ENCODE assay signal across 1 cellular context in the genomic region with DNA sequence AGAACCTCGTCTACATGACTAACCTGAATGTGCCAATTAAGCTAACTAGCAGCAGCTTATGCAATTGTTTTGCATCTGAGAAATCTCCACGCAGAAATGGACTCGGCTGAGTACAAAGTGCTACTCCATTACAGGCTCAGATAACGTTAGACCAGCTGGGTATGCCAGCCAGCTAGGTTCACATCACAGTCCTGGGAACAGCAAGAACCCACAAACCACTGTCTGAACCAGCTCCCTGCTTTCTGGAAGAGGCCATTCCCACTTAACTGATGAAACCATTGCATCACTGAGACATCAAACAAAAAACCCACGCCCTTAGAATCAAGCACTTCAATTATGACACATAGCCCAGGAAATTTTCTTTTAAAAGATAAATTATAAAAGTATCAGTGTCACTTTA.
TF ChIP-seq lines count a peak whose summit lies in the region.

No MANE protein-coding gene starts in this region.

TF ChIP-seq in H1, 55 proteins besides CTCF, POLR2A, EP300 and RAD21:
- TF ChIP-seq CEBPB (IDR thresholded peaks at IDR 0.05; ENCODE audit: low read depth, low read length) (no peak), POU5F1 (IDR thresholded peaks at IDR 0.05; ENCODE audit: low read depth, low read length) (no peak), BACH1 (IDR thresholded peaks at IDR 0.05; ENCODE audit: low read length) (no peak), HDAC2 (IDR thresholded peaks at IDR 0.05; ENCODE audit: borderline replicate concordance in 1 of 2, low read depth in 2 of 2, low read length in 2 of 2) (no peak), SRF (IDR thresholded peaks at IDR 0.05; ENCODE audit: low read depth, low read length) (no peak), SIRT6 (IDR thresholded peaks at IDR 0.05; ENCODE audit: low read length) (no peak), YY1 (IDR thresholded peaks at IDR 0.05; ENCODE audit: low read depth, low read length) (no peak), BRCA1 (IDR thresholded peaks at IDR 0.05; ENCODE audit: low read depth, low read length) (no peak), EGR1 (IDR thresholded peaks at IDR 0.05; ENCODE audit: borderline replicate concordance, low read depth, low read length) (no peak), JUN (IDR thresholded peaks at IDR 0.05; ENCODE audit: low read depth, low read length) (no peak), FOSL1 (IDR thresholded peaks at IDR 0.05; ENCODE audit: insufficient read depth, low read depth, low read length) (no peak)
- TF ChIP-seq, protein P1, sequence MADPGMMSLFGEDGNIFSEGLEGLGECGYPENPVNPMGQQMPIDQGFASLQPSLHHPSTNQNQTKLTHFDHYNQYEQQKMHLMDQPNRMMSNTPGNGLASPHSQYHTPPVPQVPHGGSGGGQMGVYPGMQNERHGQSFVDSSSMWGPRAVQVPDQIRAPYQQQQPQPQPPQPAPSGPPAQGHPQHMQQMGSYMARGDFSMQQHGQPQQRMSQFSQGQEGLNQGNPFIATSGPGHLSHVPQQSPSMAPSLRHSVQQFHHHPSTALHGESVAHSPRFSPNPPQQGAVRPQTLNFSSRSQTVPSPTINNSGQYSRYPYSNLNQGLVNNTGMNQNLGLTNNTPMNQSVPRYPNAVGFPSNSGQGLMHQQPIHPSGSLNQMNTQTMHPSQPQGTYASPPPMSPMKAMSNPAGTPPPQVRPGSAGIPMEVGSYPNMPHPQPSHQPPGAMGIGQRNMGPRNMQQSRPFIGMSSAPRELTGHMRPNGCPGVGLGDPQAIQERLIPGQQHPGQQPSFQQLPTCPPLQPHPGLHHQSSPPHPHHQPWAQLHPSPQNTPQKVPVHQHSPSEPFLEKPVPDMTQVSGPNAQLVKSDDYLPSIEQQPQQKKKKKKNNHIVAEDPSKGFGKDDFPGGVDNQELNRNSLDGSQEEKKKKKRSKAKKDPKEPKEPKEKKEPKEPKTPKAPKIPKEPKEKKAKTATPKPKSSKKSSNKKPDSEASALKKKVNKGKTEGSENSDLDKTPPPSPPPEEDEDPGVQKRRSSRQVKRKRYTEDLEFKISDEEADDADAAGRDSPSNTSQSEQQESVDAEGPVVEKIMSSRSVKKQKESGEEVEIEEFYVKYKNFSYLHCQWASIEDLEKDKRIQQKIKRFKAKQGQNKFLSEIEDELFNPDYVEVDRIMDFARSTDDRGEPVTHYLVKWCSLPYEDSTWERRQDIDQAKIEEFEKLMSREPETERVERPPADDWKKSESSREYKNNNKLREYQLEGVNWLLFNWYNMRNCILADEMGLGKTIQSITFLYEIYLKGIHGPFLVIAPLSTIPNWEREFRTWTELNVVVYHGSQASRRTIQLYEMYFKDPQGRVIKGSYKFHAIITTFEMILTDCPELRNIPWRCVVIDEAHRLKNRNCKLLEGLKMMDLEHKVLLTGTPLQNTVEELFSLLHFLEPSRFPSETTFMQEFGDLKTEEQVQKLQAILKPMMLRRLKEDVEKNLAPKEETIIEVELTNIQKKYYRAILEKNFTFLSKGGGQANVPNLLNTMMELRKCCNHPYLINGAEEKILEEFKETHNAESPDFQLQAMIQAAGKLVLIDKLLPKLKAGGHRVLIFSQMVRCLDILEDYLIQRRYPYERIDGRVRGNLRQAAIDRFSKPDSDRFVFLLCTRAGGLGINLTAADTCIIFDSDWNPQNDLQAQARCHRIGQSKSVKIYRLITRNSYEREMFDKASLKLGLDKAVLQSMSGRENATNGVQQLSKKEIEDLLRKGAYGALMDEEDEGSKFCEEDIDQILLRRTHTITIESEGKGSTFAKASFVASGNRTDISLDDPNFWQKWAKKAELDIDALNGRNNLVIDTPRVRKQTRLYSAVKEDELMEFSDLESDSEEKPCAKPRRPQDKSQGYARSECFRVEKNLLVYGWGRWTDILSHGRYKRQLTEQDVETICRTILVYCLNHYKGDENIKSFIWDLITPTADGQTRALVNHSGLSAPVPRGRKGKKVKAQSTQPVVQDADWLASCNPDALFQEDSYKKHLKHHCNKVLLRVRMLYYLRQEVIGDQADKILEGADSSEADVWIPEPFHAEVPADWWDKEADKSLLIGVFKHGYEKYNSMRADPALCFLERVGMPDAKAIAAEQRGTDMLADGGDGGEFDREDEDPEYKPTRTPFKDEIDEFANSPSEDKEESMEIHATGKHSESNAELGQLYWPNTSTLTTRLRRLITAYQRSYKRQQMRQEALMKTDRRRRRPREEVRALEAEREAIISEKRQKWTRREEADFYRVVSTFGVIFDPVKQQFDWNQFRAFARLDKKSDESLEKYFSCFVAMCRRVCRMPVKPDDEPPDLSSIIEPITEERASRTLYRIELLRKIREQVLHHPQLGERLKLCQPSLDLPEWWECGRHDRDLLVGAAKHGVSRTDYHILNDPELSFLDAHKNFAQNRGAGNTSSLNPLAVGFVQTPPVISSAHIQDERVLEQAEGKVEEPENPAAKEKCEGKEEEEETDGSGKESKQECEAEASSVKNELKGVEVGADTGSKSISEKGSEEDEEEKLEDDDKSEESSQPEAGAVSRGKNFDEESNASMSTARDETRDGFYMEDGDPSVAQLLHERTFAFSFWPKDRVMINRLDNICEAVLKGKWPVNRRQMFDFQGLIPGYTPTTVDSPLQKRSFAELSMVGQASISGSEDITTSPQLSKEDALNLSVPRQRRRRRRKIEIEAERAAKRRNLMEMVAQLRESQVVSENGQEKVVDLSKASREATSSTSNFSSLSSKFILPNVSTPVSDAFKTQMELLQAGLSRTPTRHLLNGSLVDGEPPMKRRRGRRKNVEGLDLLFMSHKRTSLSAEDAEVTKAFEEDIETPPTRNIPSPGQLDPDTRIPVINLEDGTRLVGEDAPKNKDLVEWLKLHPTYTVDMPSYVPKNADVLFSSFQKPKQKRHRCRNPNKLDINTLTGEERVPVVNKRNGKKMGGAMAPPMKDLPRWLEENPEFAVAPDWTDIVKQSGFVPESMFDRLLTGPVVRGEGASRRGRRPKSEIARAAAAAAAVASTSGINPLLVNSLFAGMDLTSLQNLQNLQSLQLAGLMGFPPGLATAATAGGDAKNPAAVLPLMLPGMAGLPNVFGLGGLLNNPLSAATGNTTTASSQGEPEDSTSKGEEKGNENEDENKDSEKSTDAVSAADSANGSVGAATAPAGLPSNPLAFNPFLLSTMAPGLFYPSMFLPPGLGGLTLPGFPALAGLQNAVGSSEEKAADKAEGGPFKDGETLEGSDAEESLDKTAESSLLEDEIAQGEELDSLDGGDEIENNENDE (IDR thresholded peaks at IDR 0.05; ENCODE audit: insufficient replicate concordance, low read length): no peak
- TF ChIP-seq, protein P2, sequence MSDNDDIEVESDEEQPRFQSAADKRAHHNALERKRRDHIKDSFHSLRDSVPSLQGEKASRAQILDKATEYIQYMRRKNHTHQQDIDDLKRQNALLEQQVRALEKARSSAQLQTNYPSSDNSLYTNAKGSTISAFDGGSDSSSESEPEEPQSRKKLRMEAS (IDR thresholded peaks at IDR 0.05): no peak
